ENCODE assay signal across 8 cellular contexts in genomic region chr4:128461300-128462103, GRCh38.
DNase-seq lines count a peak whose midpoint lies in the region; ATAC-seq lines count a peak whose summit lies in the region.

No MANE protein-coding gene starts in this region.

- DNase-seq in ELR (ENCODE audit: low read depth) (peak; percentile 72), amniotic stem cell (lab: John Stamatoyannopoulos, UW) (peak; percentile 61), lung microvascular endothelial cell (ENCODE audit: low read depth in 2 of 2) (peak; percentile 83 to 88)
- no peak for DNase-seq in stimulated activated CD4-positive, alpha-beta T cell treated with anti-CD3 and anti-CD28 coated beads, Interleukin-4, amount 100 ng/mL, for 24 hours
- DNase-seq in stimulated activated naive CD4-positive, alpha-beta T cell treated with Interleukin-2 at 50 U/mL for 16 hours (lab: John Stamatoyannopoulos, UW) = no peak

- peak; percentile 66 for ATAC-seq in HG03103 (IDR thresholded peaks at IDR 0.05; ENCODE audit: low read depth, unreplicated experiment)
- ATAC-seq in HG03159 (IDR thresholded peaks at IDR 0.05; ENCODE audit: unreplicated experiment) = no peak
- no peak for ATAC-seq in HG03280 (IDR thresholded peaks at IDR 0.05; ENCODE audit: unreplicated experiment)

Comparison
In these comparisons a context has a peak if more than half of its experiments do, and no peak if none do; other contexts are left out.
1. DNase-seq: peak in ELR (single experiment), amniotic stem cell (single experiment) and lung microvascular endothelial cell (2 of 2); none in stimulated activated CD4-positive, alpha-beta T cell treated with anti-CD3 and anti-CD28 coated beads, Interleukin-4, amount 100 ng/mL, for 24 hours (single experiment) and stimulated activated naive CD4-positive, alpha-beta T cell treated with Interleukin-2 at 50 U/mL for 16 hours (single experiment).